2 cellular contexts compared by ENCODE assay signal in the genomic region with DNA sequence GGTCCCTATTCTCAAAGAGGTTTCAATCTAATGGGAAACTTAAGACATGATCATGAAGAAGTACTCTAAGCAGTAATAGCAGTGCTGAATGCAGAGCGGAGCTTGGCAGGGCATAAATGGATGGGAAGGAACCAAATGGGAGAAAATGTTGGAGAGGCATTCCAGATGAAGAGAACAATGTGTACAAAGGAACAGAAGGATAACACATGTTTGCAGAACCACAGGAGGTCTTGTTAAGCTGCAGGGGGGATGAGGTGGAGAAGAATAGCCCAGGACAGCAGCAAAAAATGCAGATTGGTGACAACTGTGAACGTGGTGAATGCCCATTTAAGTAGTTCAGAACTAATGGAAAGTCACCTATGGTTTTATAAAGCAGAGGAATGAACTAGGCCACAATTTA.
A peak's percentile ranks its signal among the peaks of the same experiment; 100 is the strongest.
TF ChIP-seq lines count a peak whose summit lies in the region.

No MANE protein-coding gene starts in this region.

TF ChIP-seq in HEK293, 187 proteins besides CTCF, POLR2A, EP300 and RAD21 (continued from another document):
- TF ChIP-seq ZNF529 (tag by site-specific recombination; IDR thresholded peaks at IDR 0.05; ENCODE audit: insufficient replicate concordance) (no peak), GLI2 (tag by site-specific recombination; IDR thresholded peaks at IDR 0.05; ENCODE audit: borderline replicate concordance, low read depth) (no peak), ZNF16 (tag by site-specific recombination; IDR thresholded peaks at IDR 0.05; ENCODE audit: low read depth) (no peak), ZNF707 (tag by site-specific recombination; IDR thresholded peaks at IDR 0.05) (no peak), ZNF544 (tag by site-specific recombination; IDR thresholded peaks at IDR 0.05) (no peak), ZNF555 (tag by site-specific recombination; conservative IDR thresholded peaks at IDR 0.05) (no peak), GLIS1 (tag by site-specific recombination; IDR thresholded peaks at IDR 0.05) (peak; percentile 89), ZNF404 (tag by site-specific recombination; IDR thresholded peaks at IDR 0.05) (no peak), WT1 (tag by site-specific recombination; IDR thresholded peaks at IDR 0.05) (no peak)
TF ChIP-seq in HEK293: peak in this region for 2.

TF ChIP-seq in WTC11, 78 proteins besides CTCF, POLR2A, EP300 and RAD21 (continued from another document):
- TF ChIP-seq ZNF532 (CRISPR knock-in tag; IDR thresholded peaks at IDR 0.05; ENCODE audit: borderline replicate concordance) (no peak), JAZF1 (CRISPR knock-in tag; IDR thresholded peaks at IDR 0.05) (0 out of 2 replicates have a peak, but pooled peaks have one; percentile 3)
TF ChIP-seq in WTC11: peak in this region for 2.
